Comparison of ENCODE assay signal across 14 cellular contexts in the genomic region with DNA sequence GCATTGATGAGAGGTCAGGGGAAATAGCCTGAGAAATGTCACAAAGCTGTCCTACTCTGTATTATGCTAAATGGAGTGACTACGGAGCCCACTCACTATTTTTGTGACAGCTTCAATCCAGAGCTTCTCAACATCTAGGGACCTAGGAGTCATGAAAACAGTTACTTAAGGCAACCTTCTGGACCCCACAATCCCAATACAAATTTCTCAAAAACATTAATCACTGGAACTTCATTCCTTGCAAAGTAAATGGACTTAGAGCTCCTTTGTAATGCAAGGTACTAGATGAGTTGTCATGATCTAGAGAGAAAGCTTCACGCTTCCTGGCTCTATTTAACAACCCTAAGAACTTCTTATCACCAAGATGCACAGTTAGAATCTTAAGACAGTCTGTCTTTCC. TPM values are rescaled to one million over a fixed set of nuclear protein-coding genes. Genes with fewer than 3 reads are reported as not detected.
DNase-seq lines count a peak whose midpoint lies in the region; TF ChIP-seq lines count a peak whose summit lies in the region.
"Had no signal": no experiment of that assay in that cellular context is flagged by ENCODE, and none has a peak within 500 bp of the region (broad histone marks: within the 10 kb centered on the region; RNA-seq: fewer than 3 reads in every experiment).

No MANE protein-coding gene starts in this region.

- DNase-seq in SHP77 treated with DMSO at 0.1 percent for 48 hours (lab: John Stamatoyannopoulos, UW) (peak; percentile 42), SHP77 (lab: John Stamatoyannopoulos, UW) (no peak), adipocyte (ENCODE audit: low read depth) (no peak), neural progenitor cell (ENCODE audit: low spot score) (no peak), GDM1 (lab: John Stamatoyannopoulos, UW) (no peak), SKM-1 treated with dmso at 0.1 percent for 144 hours (lab: John Stamatoyannopoulos, UW; ENCODE audit: unreplicated experiment) (no peak), cerebellar nuclear complex (lab: John Stamatoyannopoulos, UW) (no peak)
- DNase-seq: 8988T, brain microvascular endothelial cell, erythroblast, NCI-H187 treated with DMSO at 0.1 percent for 48 hours had no signal

- H3K36me3 Mint-ChIP-seq in neural progenitor cell = peaks cover 2% of the 10 kb centered on the region

- peaks cover 3% of the 10 kb centered on the region; the same call in 1 of the 2 replicates for H3K36me3 ChIP-seq in HUES64 (ENCODE audit: insufficient read depth, low read length)
- no peaks in the 10 kb centered on the region for H3K36me3 ChIP-seq in adipocyte (ENCODE audit: control insufficient read depth, insufficient read depth, low read length, severe bottlenecking)
- H3K36me3 ChIP-seq in neural progenitor cell = no peaks in the 10 kb centered on the region
- H3K36me3 ChIP-seq: brain microvascular endothelial cell, right atrium auricular region, tibial nerve had no signal

- H3K4me3 ChIP-seq in HUES64 (ENCODE audit: low read length) (0 out of 2 replicates have a peak overlapping the region, but pooled peaks have one; percentile 100), adipocyte (ENCODE audit: low read length) (peak overlapping the region; percentile 92), neural progenitor cell (peak overlapping the region; percentile 63)

- WGBS in HUES64 = 97% methylated on average over 2 of the region's 2 CpGs

- no peak overlapping the region for H3K27ac ChIP-seq in HUES64 (ENCODE audit: low read depth, low read length)
- H3K27ac ChIP-seq in neural progenitor cell = no peak overlapping the region
- H3K27ac ChIP-seq: brain microvascular endothelial cell had no signal

- H3K9me3 ChIP-seq in HUES64 (ENCODE audit: insufficient read depth, low read depth, low read length) (no peaks in the 10 kb centered on the region), adipocyte (ENCODE audit: control insufficient read depth, low read length) (no peaks in the 10 kb centered on the region), neural progenitor cell (ENCODE audit: low read depth) (no peaks in the 10 kb centered on the region)
- H3K9me3 ChIP-seq: right atrium auricular region, tibial nerve had no signal

- peaks cover 18% of the 10 kb centered on the region for H3F3A ChIP-seq in neural progenitor cell (ENCODE audit: low read depth)

- TF ChIP-seq CTCF in neural progenitor cell (IDR thresholded peaks at IDR 0.05) = no peak

- H3K4me1 Mint-ChIP-seq in neural progenitor cell = peaks cover 33% of the 10 kb centered on the region

- peaks cover 15% of the 10 kb centered on the region for H4K20me1 ChIP-seq in neural progenitor cell (ENCODE audit: low read depth)

- H2AFZ ChIP-seq in neural progenitor cell (replicated peaks) = no peak overlapping the region

- no peaks in the 10 kb centered on the region for H3K27me3 ChIP-seq in HUES64 (ENCODE audit: insufficient read depth, low read length)
- no peaks in the 10 kb centered on the region for H3K27me3 ChIP-seq in adipocyte (replicated peaks; ENCODE audit: control insufficient read depth, insufficient read depth, low read length)
- H3K27me3 ChIP-seq in neural progenitor cell = no peaks in the 10 kb centered on the region
- H3K27me3 ChIP-seq: brain microvascular endothelial cell, right atrium auricular region, tibial nerve had no signal

- H3K9ac ChIP-seq in HUES64 (ENCODE audit: low read depth, low read length) = no peak overlapping the region
- H3K9ac ChIP-seq in adipocyte (ENCODE audit: low read length) = no peak overlapping the region
- no peak overlapping the region for H3K9ac ChIP-seq in neural progenitor cell

- H3K4me3 Mint-ChIP-seq in neural progenitor cell = peak overlapping the region; percentile 97

- H3K4me2 ChIP-seq in neural progenitor cell = peak overlapping the region; percentile 86

- H3K9me3 Mint-ChIP-seq in neural progenitor cell = no peaks in the 10 kb centered on the region

- H3K4me1 ChIP-seq in HUES64 (ENCODE audit: insufficient read depth, low read length) (peaks cover 13% of the 10 kb centered on the region), adipocyte (ENCODE audit: control insufficient read depth, insufficient read depth, low read length) (peaks cover 23% of the 10 kb centered on the region), neural progenitor cell (peaks cover 14% of the 10 kb centered on the region)

- peaks cover 32% of the 10 kb centered on the region for H3K79me2 ChIP-seq in neural progenitor cell (ENCODE audit: low read depth)

- H3K27ac Mint-ChIP-seq in neural progenitor cell = no peak overlapping the region

- peaks cover 2% of the 10 kb centered on the region for H3K27me3 Mint-ChIP-seq in neural progenitor cell (ENCODE audit: insufficient read depth, low read depth)

RNA-seq across cellular contexts. Expression of gene RAP2A, which starts 2.6 kb away (rescaled TPM):
- 20.2 TPM for polyA plus RNA-seq in HUES64 (2013, experiment 1 of 2)
- polyA plus RNA-seq in HUES64 (2013, experiment 2 of 2) = 21.6 TPM
- 46.9 and 70.9 TPM in 2 replicates for total RNA-seq in neural progenitor cell (ENCODE audit: low replicate concordance)
